In genomic region chr11:50170115-50170514, GRCh38 we compare ENCODE assay signal across 20 cellular contexts.
DNase-seq lines count a peak whose midpoint lies in the region; ATAC-seq and TF ChIP-seq lines count a peak whose summit lies in the region.
"Had no signal": no experiment of that assay in that cellular context is flagged by ENCODE, and none has a peak within 500 bp of the region (broad histone marks: within the 10 kb centered on the region; RNA-seq: fewer than 3 reads in every experiment).

No MANE protein-coding gene starts in this region.

- H3K4me2 ChIP-seq in MM.1S (ENCODE audit: low read depth, low read length): no peak overlapping the region
- H3K4me2 ChIP-seq: A549; BLaER1 treated with 17β-estradiol and CSF1 and Interleukin-3, amounts not matched to agents 10 nM and 100 nM had no signal

- TF ChIP-seq CTCF in MM.1S (IDR thresholded peaks at IDR 0.05; ENCODE audit: low read length): no peak

- no peaks in the 10 kb centered on the region for H3F3A ChIP-seq in MM.1S (ENCODE audit: insufficient read depth, low read length)

- no peaks in the 10 kb centered on the region for H4K20me1 ChIP-seq in MM.1S (ENCODE audit: insufficient read depth, low read length)
- H4K20me1 ChIP-seq: BLaER1 treated with 17β-estradiol and CSF1 and Interleukin-3, amounts not matched to agents 10 nM and 100 nM had no signal

- H3K36me3 ChIP-seq in MM.1S (replicated peaks; ENCODE audit: insufficient read depth, low read length): no peaks in the 10 kb centered on the region
- H3K36me3 ChIP-seq: BLaER1 treated with 17β-estradiol and CSF1 and Interleukin-3, amounts not matched to agents 10 nM and 100 nM had no signal

- H2AFZ ChIP-seq in MM.1S (ENCODE audit: low read length): no peak overlapping the region

- peak; percentile 11 for DNase-seq in NCI-H748 (lab: John Stamatoyannopoulos, UW; ENCODE audit: unreplicated experiment)
- no peak for DNase-seq in NCI-H748 treated with DMSO at 0.1 percent for 48 hours (lab: John Stamatoyannopoulos, UW)
- DNase-seq in Right ventricle myocardium superior: peak; percentile 41
- no peak for DNase-seq in left cardiac atrium
- no peak for DNase-seq in MM.1S
- DNase-seq: AML-193; Caco-2; Calu3; CD4-positive, alpha-beta T cell; CD8-positive, alpha-beta T cell; DMS79; DND-41; EL; GDM1 had no signal

- no peaks in the 10 kb centered on the region for H3K9me3 ChIP-seq in MM.1S (replicated peaks; ENCODE audit: insufficient read depth, low read length)
- H3K9me3 ChIP-seq: BLaER1 treated with 17β-estradiol and CSF1 and Interleukin-3, amounts not matched to agents 10 nM and 100 nM; Caco-2 had no signal

- no peaks in the 10 kb centered on the region for H3K4me1 ChIP-seq in MM.1S (ENCODE audit: low read length)
- H3K4me1 ChIP-seq: A549; BLaER1 treated with 17β-estradiol and CSF1 and Interleukin-3, amounts not matched to agents 10 nM and 100 nM; Caco-2 had no signal

- intact Hi-C loops in Right ventricle myocardium superior (cut with DNase I) (no loop called here), left cardiac atrium (cut with DNase I) (no loop called here)

- no peak for ATAC-seq in Right ventricle myocardium superior (ENCODE audit: poor library complexity)
- ATAC-seq in left cardiac atrium: no peak
- ATAC-seq in GM21528 (IDR thresholded peaks at IDR 0.05; ENCODE audit: low FRiP score, unreplicated experiment): no peak
- ATAC-seq: A549; CD8-positive, alpha-beta T cell; GM12878 had no signal

- no peaks in the 10 kb centered on the region for H3K9me2 ChIP-seq in MM.1S (replicated peaks; ENCODE audit: insufficient read depth, low read length)

- peak overlapping the region; percentile 17; the same call in 1 of the 2 replicates for H3K4me3 ChIP-seq in MM.1S (ENCODE audit: low read length)
- H3K4me3 ChIP-seq: A549; BLaER1 treated with 17β-estradiol and CSF1 and Interleukin-3, amounts not matched to agents 10 nM and 100 nM; GM12878 had no signal

- no peak overlapping the region for H3K9ac ChIP-seq in MM.1S (ENCODE audit: low read length)
- H3K9ac ChIP-seq: BLaER1 treated with 17β-estradiol and CSF1 and Interleukin-3, amounts not matched to agents 10 nM and 100 nM had no signal

- H3K79me2 ChIP-seq in MM.1S (ENCODE audit: low read length): no peaks in the 10 kb centered on the region

- H3K27ac ChIP-seq in MM.1S (ENCODE audit: low read length): no peak overlapping the region
- H3K27ac ChIP-seq: 22Rv1; A549; BLaER1 treated with 17β-estradiol and CSF1 and Interleukin-3, amounts not matched to agents 10 nM and 100 nM; C4-2B had no signal

- H3K27me3 ChIP-seq in MM.1S (replicated peaks; ENCODE audit: insufficient read depth, low read length): no peaks in the 10 kb centered on the region
- H3K27me3 ChIP-seq: BLaER1 treated with 17β-estradiol and CSF1 and Interleukin-3, amounts not matched to agents 10 nM and 100 nM had no signal

Comparison
In these comparisons a context has a peak if more than half of its experiments do, and no peak if none do; other contexts are left out.
1. DNase-seq: peak in NCI-H748 (single experiment) and Right ventricle myocardium superior (single experiment); none in NCI-H748 treated with DMSO at 0.1 percent for 48 hours (single experiment), left cardiac atrium (single experiment) and MM.1S (single experiment).